23 cellular contexts compared by ENCODE assay signal in genomic region chr14:70677324-70677723, GRCh38.
"Had no signal": no experiment of that assay in that cellular context is flagged by ENCODE, and none has a peak within 500 bp of the region (broad histone marks: within the 10 kb centered on the region; RNA-seq: fewer than 3 reads in every experiment).

No MANE protein-coding gene starts in this region.

- DNase-seq: heart right ventricle; islet precursor cell; left ventricle myocardium inferior; mesendoderm; naive thymus-derived CD4-positive, alpha-beta T cell; nucleus accumbens; right lobe of liver; stimulated activated CD4-positive, alpha-beta T cell treated with anti-CD3 and anti-CD28 coated beads, Interleukin-12 subunit alpha, Interleukin-12 subunit beta, amount 100 ng/mL, for 4 hours; stimulated activated CD4-positive, alpha-beta T cell treated with anti-CD3 and anti-CD28 coated beads, Interleukin-15, amount 100 ng/mL, for 24 hours; stimulated activated CD4-positive, alpha-beta T cell treated with anti-CD3 and anti-CD28 coated beads, Interleukin-2, amount 100 ng/mL, for 24 hours; stimulated activated CD4-positive, alpha-beta T cell treated with anti-CD3 and anti-CD28 coated beads, Interleukin-4, amount 100 ng/mL, for 1 hour; stimulated activated naive B cell treated with anti-CD40 and anti-IgM and Interleukin-4, amounts not matched to agents 10 μg/mL and 1 μg/mL and 100 μg/mL, for 72 hours; tibial artery; trophoblast cell; upper lobe of right lung; uterus had no signal

- ATAC-seq: heart right ventricle; naive thymus-derived CD4-positive, alpha-beta T cell; natural killer cell treated with Interleukin-12 subunit alpha and Interleukin-12 subunit beta and Interleukin-15 and Interleukin-18, amount 100 ng/mL, for 72 hours; right lobe of liver; stimulated activated naive B cell treated with anti-CD40 and anti-IgM and Interleukin-4, amounts not matched to agents 10 μg/mL and 1 μg/mL and 100 μg/mL, for 72 hours; upper lobe of right lung had no signal

- H3K4me3 ChIP-seq: heart right ventricle, hepatocyte, left ventricle myocardium inferior, lung, right atrium auricular region, right lobe of liver, skin epidermis, suprapubic skin, thoracic aorta, tibial artery, upper lobe of right lung, uterus had no signal

- H3K9me3 ChIP-seq: heart right ventricle, left ventricle myocardium inferior, right atrium auricular region, right lobe of liver, suprapubic skin, thoracic aorta, tibial artery, upper lobe of right lung, uterus had no signal

- H3K79me2 ChIP-seq: hepatocyte had no signal

- H3K4me1 ChIP-seq: heart right ventricle, left ventricle myocardium inferior, right atrium auricular region, right lobe of liver, suprapubic skin, tibial artery, upper lobe of right lung, uterus had no signal

- H3K27me3 ChIP-seq: hepatocyte, right atrium auricular region, right lobe of liver, suprapubic skin, upper lobe of right lung, uterus had no signal

- H2AFZ ChIP-seq: hepatocyte had no signal

- H3K4me2 ChIP-seq: hepatocyte had no signal

- H3K27ac ChIP-seq: heart right ventricle, hepatocyte, left ventricle myocardium inferior, right atrium auricular region, right lobe of liver, skin epidermis, suprapubic skin, thoracic aorta, tibial artery, upper lobe of right lung, uterus had no signal

- H3K36me3 ChIP-seq: heart right ventricle, left ventricle myocardium inferior, right atrium auricular region, right lobe of liver, suprapubic skin, thoracic aorta, tibial artery, upper lobe of right lung, uterus had no signal
